In genomic region chr1:21773585-21773984, GRCh38 we compare ENCODE assay signal across 18 cellular contexts. TPM values are rescaled to one million over a fixed set of nuclear protein-coding genes. Genes with fewer than 3 reads are reported as not detected.
DNase-seq lines count a peak whose midpoint lies in the region; ATAC-seq, FAIRE-seq and TF ChIP-seq lines count a peak whose summit lies in the region.
"Had no signal": no experiment of that assay in that cellular context is flagged by ENCODE, and none has a peak within 500 bp of the region (broad histone marks: within the 10 kb centered on the region; RNA-seq: fewer than 3 reads in every experiment).

No MANE protein-coding gene starts in this region.

- H3K4me3 ChIP-seq in Loucy (ENCODE audit: low read length, poor library complexity, severe bottlenecking): no peak overlapping the region
- H3K4me3 ChIP-seq in thymus (ENCODE audit: low read length): no peak overlapping the region
- no peak overlapping the region for H3K4me3 ChIP-seq in kidney (ENCODE audit: low read length in 2 of 2)
- H3K4me3 ChIP-seq: smooth muscle cell, upper lobe of right lung had no signal

- H3K9me3 ChIP-seq in Loucy (ENCODE audit: insufficient read depth, low read depth, low read length) (no peaks in the 10 kb centered on the region), thymus (ENCODE audit: control insufficient read depth) (no peaks in the 10 kb centered on the region), kidney (ENCODE audit: control insufficient read depth in 1 of 2, low read length in 2 of 2) (no peaks in the 10 kb centered on the region)
- H3K9me3 ChIP-seq: upper lobe of right lung had no signal

- peak overlapping the region; percentile 45 for H3K4me2 ChIP-seq in Loucy (ENCODE audit: low read depth, low read length, poor library complexity, severe bottlenecking)
- H3K4me2 ChIP-seq: smooth muscle cell had no signal

- peak overlapping the region; percentile 52 for H3K27ac ChIP-seq in thymus (ENCODE audit: low read depth)
- H3K27ac ChIP-seq in kidney (ENCODE audit: low read depth in 2 of 2, low read length in 2 of 2): no peak overlapping the region
- H3K27ac ChIP-seq: upper lobe of right lung had no signal

- 16% methylated on average over 3 of the region's 3 CpGs for WGBS in thymus

- H3K36me3 ChIP-seq in Loucy (ENCODE audit: insufficient read depth, low read length) (no peaks in the 10 kb centered on the region; the same call in 1 of the 2 replicates), thymus (ENCODE audit: control insufficient read depth, insufficient read depth) (no peaks in the 10 kb centered on the region), kidney (ENCODE audit: control insufficient read depth in 1 of 2, insufficient read depth in 2 of 2, low read length in 2 of 2) (peaks cover 0 to 5% of the 10 kb centered on the region in 2 donors)
- H3K36me3 ChIP-seq: upper lobe of right lung had no signal

- H3K9me3 Mint-ChIP-seq in activated naive CD8-positive, alpha-beta T cell treated with anti-CD3 and anti-CD28 coated beads, Interleukin-2, amount 50 U/mL, for 24 hours: no peaks in the 10 kb centered on the region

- no peak overlapping the region for H3K4me3 Mint-ChIP-seq in activated naive CD8-positive, alpha-beta T cell treated with anti-CD3 and anti-CD28 coated beads, Interleukin-2, amount 50 U/mL, for 24 hours

- H3K27me3 Mint-ChIP-seq in activated naive CD8-positive, alpha-beta T cell treated with anti-CD3 and anti-CD28 coated beads, Interleukin-2, amount 50 U/mL, for 24 hours: no peaks in the 10 kb centered on the region

- ATAC-seq in activated naive CD8-positive, alpha-beta T cell treated with anti-CD3 and anti-CD28 coated beads, Interleukin-2, amount 50 U/mL, for 24 hours: peak; percentile 40
- ATAC-seq: upper lobe of right lung had no signal

- H3K4me1 ChIP-seq in Loucy (ENCODE audit: insufficient read depth, low read length, poor library complexity, severe bottlenecking) (peaks cover 8% of the 10 kb centered on the region), thymus (ENCODE audit: control insufficient read depth, insufficient read depth, low read length) (no peaks in the 10 kb centered on the region), kidney (ENCODE audit: control insufficient read depth in 1 of 2, insufficient read depth in 1 of 2, low read depth in 1 of 2, low read length in 2 of 2) (peaks cover 0 to 2% of the 10 kb centered on the region in 2 donors)

- no peak overlapping the region for H2AFZ ChIP-seq in Loucy (ENCODE audit: low read length)

- no peak for FAIRE-seq in kidney (lab: Jason Lieb, UNC)
- FAIRE-seq: G401.6, H54 had no signal

- intact Hi-C loops in kidney (cut with DNase I): no loop called here

- no peaks in the 10 kb centered on the region for H3K9me2 ChIP-seq in Loucy (replicated peaks; ENCODE audit: low read depth, low read length)

- DNase-seq in activated effector memory CD4-positive, alpha-beta T cell treated with anti-CD3 and anti-CD28 coated beads, Interleukin-2, amount 50 U/mL, for 16 hours: peak; percentile 71
- DNase-seq in activated effector memory CD4-positive, alpha-beta T cell treated with Interleukin-2 at 50 U/mL for 16 hours: no peak
- no peak for DNase-seq in activated naive CD8-positive, alpha-beta T cell treated with anti-CD3 and anti-CD28 coated beads, Interleukin-2, amount 50 U/mL, for 24 hours
- DNase-seq in kidney (no peak), NCI-H146 (lab: John Stamatoyannopoulos, UW) (no peak), DMS153 (lab: John Stamatoyannopoulos, UW) (no peak)
- DNase-seq: islet precursor cell, KG1, NCI-H2081 treated with DMSO at 0.1 percent for 48 hours, upper lobe of right lung had no signal

- TF ChIP-seq CTCF in Loucy (conservative IDR thresholded peaks at IDR 0.05; ENCODE audit: low read length) (no peak), kidney (IDR thresholded peaks at IDR 0.05; ENCODE audit: borderline replicate concordance, extremely low read depth, insufficient read depth) (no peak)

- peaks cover 98% of the 10 kb centered on the region for H3K79me2 ChIP-seq in Loucy (ENCODE audit: insufficient read depth, low read length)

- peak overlapping the region; percentile 56 for H3K27ac Mint-ChIP-seq in activated naive CD8-positive, alpha-beta T cell treated with anti-CD3 and anti-CD28 coated beads, Interleukin-2, amount 50 U/mL, for 24 hours

- H3K4me1 Mint-ChIP-seq in activated naive CD8-positive, alpha-beta T cell treated with anti-CD3 and anti-CD28 coated beads, Interleukin-2, amount 50 U/mL, for 24 hours: peaks cover 66% of the 10 kb centered on the region

- H3K27me3 ChIP-seq in Loucy (ENCODE audit: insufficient read depth, low read length, poor library complexity, severe bottlenecking) (no peaks in the 10 kb centered on the region), thymus (ENCODE audit: control insufficient read depth, insufficient read depth) (no peaks in the 10 kb centered on the region)
- H3K27me3 ChIP-seq: upper lobe of right lung had no signal

- H4K20me1 ChIP-seq in Loucy (ENCODE audit: insufficient read depth, low read length, poor library complexity, severe bottlenecking): peaks cover 50% of the 10 kb centered on the region

- no peaks in the 10 kb centered on the region for H3F3A ChIP-seq in Loucy (ENCODE audit: low read depth)

- H3K9ac ChIP-seq in Loucy (ENCODE audit: low read depth, low read length, poor library complexity, severe bottlenecking) (no peak overlapping the region), kidney (ENCODE audit: low read length in 2 of 2) (no peak overlapping the region)

- peaks cover 14% of the 10 kb centered on the region for H3K36me3 Mint-ChIP-seq in activated naive CD8-positive, alpha-beta T cell treated with anti-CD3 and anti-CD28 coated beads, Interleukin-2, amount 50 U/mL, for 24 hours (ENCODE audit: low read depth)

RNA-seq across cellular contexts. Expression of gene USP48, which starts 9.4 kb away (rescaled TPM):
- polyA plus RNA-seq in thymus (34.3 TPM), kidney (ENCODE audit: insufficient read depth, low read depth, low replicate concordance) (16.7 TPM)
- 62.8 TPM for total RNA-seq in kidney

RNA-seq across cellular contexts. Expression of gene LDLRAD2, which starts 38.5 kb away (rescaled TPM):
- polyA plus RNA-seq in thymus (1.9 TPM), kidney (ENCODE audit: insufficient read depth, low read depth, low replicate concordance) (not detected)
- 0.79 TPM for total RNA-seq in kidney
- total RNA-seq: dermis microvascular lymphatic vessel endothelial cell, fibroblast of villous mesenchyme had no signal
- polyA plus RNA-seq: neural cell had no signal
